Comparison of ENCODE assay signal across 19 cellular contexts in the genomic region with DNA sequence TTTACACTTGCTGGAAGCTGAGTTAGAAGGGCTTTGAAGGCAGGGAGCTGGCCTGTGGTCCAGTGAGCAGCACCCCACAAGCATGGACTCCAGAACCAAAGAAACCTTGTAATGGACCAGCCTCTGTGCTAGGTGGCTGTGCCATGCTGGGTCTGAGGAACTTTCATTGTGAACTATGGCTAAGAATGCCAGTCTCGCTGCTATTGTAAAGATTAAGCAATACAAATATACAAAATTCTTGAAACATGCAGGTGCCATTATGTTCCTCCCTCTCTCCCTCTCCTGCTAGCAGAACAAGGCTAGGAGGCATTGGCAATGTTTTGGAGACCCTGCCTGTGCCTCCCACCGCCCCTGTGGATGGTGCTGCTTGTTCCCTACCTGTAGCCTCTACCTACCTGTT.
"Had no signal": no experiment of that assay in that cellular context is flagged by ENCODE, and none has a peak within 500 bp of the region (broad histone marks: within the 10 kb centered on the region; RNA-seq: fewer than 3 reads in every experiment).

No MANE protein-coding gene starts in this region.

- H3K36me3 Mint-ChIP-seq: memory B cell had no signal

- H3K4me3 ChIP-seq: coronary artery, dorsolateral prefrontal cortex, esophagus muscularis mucosa, gastrocnemius medialis, heart right ventricle, left lung, lower lobe of right lung had no signal

- H3K9me3 Mint-ChIP-seq: memory B cell had no signal

- H3K4me3 Mint-ChIP-seq: memory B cell had no signal

- H3K27ac ChIP-seq: coronary artery, dorsolateral prefrontal cortex, esophagus muscularis mucosa, foreskin keratinocyte, gastrocnemius medialis, heart right ventricle, left lung, lower lobe of right lung had no signal

- H3K36me3 ChIP-seq: gastrocnemius medialis, left lung, lower lobe of right lung had no signal

- H3K27me3 ChIP-seq: dorsolateral prefrontal cortex, esophagus muscularis mucosa, gastrocnemius medialis, heart right ventricle, left lung had no signal

- H3K27ac Mint-ChIP-seq: memory B cell had no signal

- H3K4me1 ChIP-seq: left lung, lower lobe of right lung had no signal

- ATAC-seq: foreskin keratinocyte, gastrocnemius medialis, heart right ventricle, left cardiac atrium, left lung, lower lobe of right lung had no signal

- DNase-seq: dermis blood vessel endothelial cell; dorsolateral prefrontal cortex; effector CD4-positive, alpha-beta T cell; effector memory CD4-positive, alpha-beta T cell; foreskin keratinocyte; gastrocnemius medialis; glutamatergic neuron; heart right ventricle; hippocampal formation; left cardiac atrium; left lung; left ventricle myocardium superior; lower lobe of right lung; mammary epithelial cell; mesendoderm; midbrain had no signal

- H3K9me3 ChIP-seq: esophagus muscularis mucosa, gastrocnemius medialis, heart right ventricle, left lung, lower lobe of right lung had no signal

- H3K4me1 Mint-ChIP-seq: memory B cell had no signal
